ENCODE assay signal across 1 cellular context in the genomic region with DNA sequence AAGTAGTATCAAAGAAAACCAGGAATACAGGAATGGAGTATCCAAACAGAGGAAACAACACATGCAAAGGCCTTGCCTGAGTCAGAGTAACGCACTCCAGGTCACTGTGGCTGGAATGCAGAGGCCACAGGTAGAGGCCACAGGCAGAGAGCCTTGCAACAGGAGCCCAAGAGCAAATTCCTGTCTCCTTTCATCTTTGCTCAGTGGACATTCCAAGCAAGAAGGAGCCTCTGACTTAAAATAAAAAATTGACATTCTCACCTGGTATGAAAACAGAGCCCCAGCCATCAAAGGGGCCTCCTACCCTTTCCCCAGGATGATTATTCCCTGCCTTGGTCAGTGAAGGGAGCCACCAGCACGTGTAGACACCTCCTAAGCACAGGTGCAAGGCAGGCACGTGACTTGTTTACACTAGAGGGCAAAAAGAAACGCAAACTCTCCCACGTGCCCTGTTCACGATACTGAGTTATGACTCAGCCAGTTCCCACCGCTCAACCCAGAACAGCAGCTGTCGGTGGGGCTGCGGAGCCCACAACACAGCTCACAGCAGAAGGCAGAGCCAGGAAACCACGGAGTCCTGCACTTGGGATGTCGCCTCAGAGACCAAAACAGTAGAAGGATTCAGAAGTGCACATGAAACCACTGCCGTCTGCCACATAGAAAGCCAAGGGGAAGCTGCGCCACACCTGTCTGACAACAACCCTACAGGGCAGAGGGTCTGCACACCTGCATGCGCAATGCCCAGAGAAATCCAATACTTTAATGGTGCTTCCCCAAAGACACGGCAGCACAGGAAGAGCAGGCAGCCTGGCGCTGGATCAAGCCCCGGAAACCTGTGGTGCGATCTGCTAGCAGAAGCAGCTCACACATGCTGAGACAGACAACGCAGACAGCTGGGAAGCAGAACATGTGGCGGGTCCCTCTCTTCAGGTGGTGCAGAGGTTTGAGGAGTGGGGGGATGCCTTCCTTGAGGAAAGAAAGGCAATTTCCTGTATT.
TF ChIP-seq lines count a peak whose summit lies in the region.

No MANE protein-coding gene starts in this region.

TF ChIP-seq in H1, 55 proteins besides CTCF, POLR2A, EP300 and RAD21:
- TF ChIP-seq MAFK (IDR thresholded peaks at IDR 0.05; ENCODE audit: low read depth, low read length) (no peak), TEAD4 (IDR thresholded peaks at IDR 0.05; ENCODE audit: low read depth, low read length) (peak; percentile 96), KDM5A (IDR thresholded peaks at IDR 0.05; ENCODE audit: low read length) (no peak), TCF12 (IDR thresholded peaks at IDR 0.05; ENCODE audit: low read depth, low read length) (0 out of 2 replicates have a peak, but pooled peaks have one; percentile 11), TAF1 (IDR thresholded peaks at IDR 0.05; ENCODE audit: low read depth, low read length) (no peak), CEBPB (IDR thresholded peaks at IDR 0.05; ENCODE audit: low read depth, low read length) (no peak), SIX5 (IDR thresholded peaks at IDR 0.05; ENCODE audit: low read depth, low read length) (no peak), RFX5 (IDR thresholded peaks at IDR 0.05; ENCODE audit: borderline replicate concordance, low read depth, low read length) (no peak), JUND (IDR thresholded peaks at IDR 0.05; ENCODE audit: low read length) (peak; percentile 22; the same call in 1 of the 2 replicates), BRCA1 (IDR thresholded peaks at IDR 0.05; ENCODE audit: low read depth, low read length) (no peak), USF2 (IDR thresholded peaks at IDR 0.05; ENCODE audit: low read length) (peak; percentile 53), EGR1 (IDR thresholded peaks at IDR 0.05; ENCODE audit: borderline replicate concordance, low read depth, low read length) (peak; percentile 76), SIN3A (conservative IDR thresholded peaks at IDR 0.05 in 1 of 2, IDR thresholded peaks at IDR 0.05 in 1 of 2; ENCODE audit: low read depth in 1 of 2, low read length in 2 of 2) (peak in 1 of 2 experiments; percentile 49; a peak in 1 of 4 replicates), MAX (IDR thresholded peaks at IDR 0.05) (peak; percentile 69), SP1 (IDR thresholded peaks at IDR 0.05; ENCODE audit: low read depth, low read length) (peak; percentile 86), BACH1 (IDR thresholded peaks at IDR 0.05; ENCODE audit: low read length) (peak; percentile 32; the same call in 1 of the 2 replicates), CTBP2 (IDR thresholded peaks at IDR 0.05; ENCODE audit: borderline replicate concordance, insufficient read depth, insufficient read length, low read length) (peak; percentile 59), SP4 (IDR thresholded peaks at IDR 0.05; ENCODE audit: low read length) (no peak)
- TF ChIP-seq, protein P1, sequence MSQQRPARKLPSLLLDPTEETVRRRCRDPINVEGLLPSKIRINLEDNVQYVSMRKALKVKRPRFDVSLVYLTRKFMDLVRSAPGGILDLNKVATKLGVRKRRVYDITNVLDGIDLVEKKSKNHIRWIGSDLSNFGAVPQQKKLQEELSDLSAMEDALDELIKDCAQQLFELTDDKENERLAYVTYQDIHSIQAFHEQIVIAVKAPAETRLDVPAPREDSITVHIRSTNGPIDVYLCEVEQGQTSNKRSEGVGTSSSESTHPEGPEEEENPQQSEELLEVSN (IDR thresholded peaks at IDR 0.05): peak; percentile 17
